8 cellular contexts compared by ENCODE assay signal in genomic region chr6:100880901-100881706, GRCh38. TPM values are rescaled to one million over a fixed set of nuclear protein-coding genes. Genes with fewer than 3 reads are reported as not detected.
A peak's percentile ranks its signal among the peaks of the same experiment; 100 is the strongest.
DNase-seq lines count a peak whose midpoint lies in the region; ATAC-seq and TF ChIP-seq lines count a peak whose summit lies in the region.

Gene ASCC3, minus strand, starts transcription at chr6:100881329. Its CDS starts 13,332 bp downstream, at chr6:100867997.

- TF ChIP-seq CTCF in GM13976 (IDR thresholded peaks at IDR 0.05; ENCODE audit: borderline replicate concordance, control extremely low read depth, extremely low read depth, insufficient read depth, missing control alignments) (no peak), prostate gland (IDR thresholded peaks at IDR 0.05) (no peak)

- peak within 1 kb of the TSS; percentile 71 to 78 for H3K4me3 ChIP-seq in prostate gland

- no peaks in the 10 kb centered on the region for H3K4me1 ChIP-seq in prostate gland (replicated peaks)

- no peaks in the 10 kb centered on the region for H3K27me3 ChIP-seq in prostate gland (replicated peaks; ENCODE audit: insufficient read depth)

- DNase-seq in GM13976 (ENCODE audit: low spot score) (peak; percentile 92), NCI-H1417 treated with DMSO at 0.1 percent for 48 hours (lab: John Stamatoyannopoulos, UW) (peak; percentile 65), T-helper 1 cell (peak; percentile 70 to 93 (median 84)), amniotic epithelial cell (ENCODE audit: low read depth) (peak; percentile 86), left cardiac atrium (peak; percentile 96), prostate gland (ENCODE audit: low spot score) (peak; percentile 93), ureter (ENCODE audit: low spot score) (peak; percentile 93)

- no peaks in the 10 kb centered on the region for H3K36me3 ChIP-seq in prostate gland

- H3K27ac ChIP-seq in prostate gland = peak within 1 kb of the TSS; percentile 95 to 98

- TF ChIP-seq POLR2A in prostate gland (IDR thresholded peaks at IDR 0.05) = peak; percentile 91

- ATAC-seq in HG02798 (IDR thresholded peaks at IDR 0.05; ENCODE audit: poor library complexity, unreplicated experiment) (peak; percentile 98), left cardiac atrium (peak; percentile 99 to 100)

- intact Hi-C loops in left cardiac atrium (cut with DNase I) (no loop called here), prostate gland (cut with DNase I) (no loop called here)

- under 1% methylated on average over 79 of the region's 79 CpGs for WGBS in prostate gland

- H3K9me3 ChIP-seq in prostate gland = no peaks in the 10 kb centered on the region

- in situ Hi-C loops in GM13976 (cut with MboI; ENCODE audit: low sequenced_read_pairs, unreplicated experiment) = no loop called here

RNA-seq across cellular contexts. Expression of gene ASCC3, which starts in this region (rescaled TPM):
- total RNA-seq in left cardiac atrium = 10 to 100 TPM; 21.9 to 26.0 TPM
- total RNA-seq in prostate gland = 10 to 100 TPM; 27.6 to 35.9 TPM
- total RNA-seq in ureter = 66.6 TPM

Comparison
In these comparisons a context has a peak if more than half of its experiments do, and no peak if none do; other contexts are left out.
1. Peak in every context shown above with its lines: DNase-seq, ATAC-seq, H3K4me3 ChIP-seq and H3K27ac ChIP-seq.